30 cellular contexts compared by ENCODE assay signal in the genomic region with DNA sequence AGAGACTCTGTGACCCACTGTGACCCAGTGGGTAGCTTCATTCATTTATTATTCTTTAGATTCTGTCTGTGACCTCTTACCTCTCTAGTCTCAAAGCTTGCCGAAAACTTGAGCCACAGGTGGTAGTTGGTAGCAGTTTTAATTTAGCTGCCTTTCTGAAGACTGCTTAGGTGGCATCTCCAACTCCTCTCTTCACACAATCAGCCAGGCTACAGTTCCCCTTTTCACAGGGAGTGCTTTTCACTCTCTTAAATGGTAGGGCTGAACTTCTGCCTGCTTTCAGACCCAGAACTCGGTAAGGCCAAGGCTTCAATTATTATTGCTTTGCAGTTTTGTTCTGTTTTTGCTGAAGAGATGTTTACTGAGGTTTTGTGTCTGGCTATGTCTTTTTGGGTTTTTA.
"Had no signal": no experiment of that assay in that cellular context is flagged by ENCODE, and none has a peak within 500 bp of the region (broad histone marks: within the 10 kb centered on the region; RNA-seq: fewer than 3 reads in every experiment).

No MANE protein-coding gene starts in this region.

- H3K4me3 Mint-ChIP-seq: activated B cell treated with CpG ODN at 0.5 μM for 24 hours; activated CD4-positive, alpha-beta memory T cell treated with anti-CD3 and anti-CD28 coated beads, Interleukin-2, amount 10 ng/mL, durations not matched to agents 7 days and 5 days; activated CD8-positive, alpha-beta memory T cell treated with anti-CD3 and anti-CD28 coated beads, Interleukin-2, amount 10 ng/mL, durations not matched to agents 7 days and 5 days; activated naive CD4-positive, alpha-beta T cell treated with anti-CD3 and anti-CD28 coated beads, Interleukin-2, amount 10 ng/mL, durations not matched to agents 7 days and 5 days; activated naive CD8-positive, alpha-beta T cell; activated naive CD8-positive, alpha-beta T cell treated with anti-CD3 and anti-CD28 coated beads, Interleukin-2, amount 50 U/mL, for 24 hours; brain had no signal

- H3K4me2 ChIP-seq: PC-9 had no signal

- H3K27me3 Mint-ChIP-seq: activated B cell treated with CpG ODN at 0.5 μM for 24 hours; activated CD4-positive, alpha-beta memory T cell treated with anti-CD3 and anti-CD28 coated beads, Interleukin-2, amount 10 ng/mL, durations not matched to agents 7 days and 5 days; activated CD8-positive, alpha-beta memory T cell treated with anti-CD3 and anti-CD28 coated beads, Interleukin-2, amount 10 ng/mL, durations not matched to agents 7 days and 5 days; activated naive CD4-positive, alpha-beta T cell treated with anti-CD3 and anti-CD28 coated beads, Interleukin-2, amount 10 ng/mL, durations not matched to agents 7 days and 5 days; activated naive CD8-positive, alpha-beta T cell; activated naive CD8-positive, alpha-beta T cell treated with anti-CD3 and anti-CD28 coated beads, Interleukin-2, amount 50 U/mL, for 24 hours had no signal

- DNase-seq: activated B cell treated with CpG ODN at 0.5 μM for 24 hours; activated CD4-positive, alpha-beta memory T cell treated with anti-CD3 and anti-CD28 coated beads, Interleukin-2, amount 10 ng/mL, durations not matched to agents 7 days and 5 days; activated CD4-positive, alpha-beta T cell treated with anti-CD3 and anti-CD28 coated beads for 48 hours; activated CD4-positive, CD25-positive, alpha-beta regulatory T cell treated with anti-CD3 and anti-CD28 coated beads, Interleukin-2, amount 50 U/mL, for 72 hours; activated CD8-positive, alpha-beta memory T cell treated with anti-CD3 and anti-CD28 coated beads for 24 hours; activated CD8-positive, alpha-beta memory T cell treated with anti-CD3 and anti-CD28 coated beads, Interleukin-2, amount 10 ng/mL, durations not matched to agents 7 days and 5 days; activated CD8-positive, alpha-beta memory T cell treated with anti-CD3 and anti-CD28 coated beads, Interleukin-2, amount 50 U/mL, for 48 hours; activated effector memory CD4-positive, alpha-beta T cell treated with Interleukin-2 at 50 U/mL for 16 hours; activated naive CD4-positive, alpha-beta T cell treated with anti-CD3 and anti-CD28 coated beads, Interleukin-2, amount 10 ng/mL, durations not matched to agents 7 days and 5 days; activated naive CD8-positive, alpha-beta T cell treated with anti-CD3 and anti-CD28 coated beads, Interleukin-2, amount 50 U/mL, for 24 hours; activated T-cell treated with anti-CD3 and anti-CD28 coated beads, Interleukin-2, amount 50 U/mL, for 48 hours; anterior cingulate cortex; caudate nucleus; Karpas-422; MG63; NCI-H1105; NCI-H1417 treated with DMSO at 0.1 percent for 48 hours; NCI-H187 treated with DMSO at 0.1 percent for 48 hours; NCI-H2081; NCI-H2171 treated with DMSO at 0.1 percent for 48 hours; NCI-H2227 treated with DMSO at 0.1 percent for 48 hours; NCI-H446; NCI-H524; NCI-H69; NCI-H82; PC-9; Right ventricle myocardium superior had no signal

- H3K36me3 ChIP-seq: MG63 had no signal

- H3K27ac Mint-ChIP-seq: activated B cell treated with CpG ODN at 0.5 μM for 24 hours; activated CD4-positive, alpha-beta memory T cell treated with anti-CD3 and anti-CD28 coated beads, Interleukin-2, amount 10 ng/mL, durations not matched to agents 7 days and 5 days; activated CD8-positive, alpha-beta memory T cell treated with anti-CD3 and anti-CD28 coated beads, Interleukin-2, amount 10 ng/mL, durations not matched to agents 7 days and 5 days; activated naive CD4-positive, alpha-beta T cell treated with anti-CD3 and anti-CD28 coated beads, Interleukin-2, amount 10 ng/mL, durations not matched to agents 7 days and 5 days; activated naive CD8-positive, alpha-beta T cell; activated naive CD8-positive, alpha-beta T cell treated with anti-CD3 and anti-CD28 coated beads, Interleukin-2, amount 50 U/mL, for 24 hours; brain had no signal

- H3K4me1 Mint-ChIP-seq: activated B cell treated with CpG ODN at 0.5 μM for 24 hours; activated CD4-positive, alpha-beta memory T cell treated with anti-CD3 and anti-CD28 coated beads, Interleukin-2, amount 10 ng/mL, durations not matched to agents 7 days and 5 days; activated CD8-positive, alpha-beta memory T cell treated with anti-CD3 and anti-CD28 coated beads, Interleukin-2, amount 10 ng/mL, durations not matched to agents 7 days and 5 days; activated naive CD4-positive, alpha-beta T cell treated with anti-CD3 and anti-CD28 coated beads, Interleukin-2, amount 10 ng/mL, durations not matched to agents 7 days and 5 days; activated naive CD8-positive, alpha-beta T cell treated with anti-CD3 and anti-CD28 coated beads, Interleukin-2, amount 50 U/mL, for 24 hours; brain had no signal

- H3K9me3 Mint-ChIP-seq: activated B cell treated with CpG ODN at 0.5 μM for 24 hours; activated CD4-positive, alpha-beta memory T cell treated with anti-CD3 and anti-CD28 coated beads, Interleukin-2, amount 10 ng/mL, durations not matched to agents 7 days and 5 days; activated naive CD4-positive, alpha-beta T cell treated with anti-CD3 and anti-CD28 coated beads, Interleukin-2, amount 10 ng/mL, durations not matched to agents 7 days and 5 days; activated naive CD8-positive, alpha-beta T cell treated with anti-CD3 and anti-CD28 coated beads, Interleukin-2, amount 50 U/mL, for 24 hours; brain had no signal

- H3K36me3 Mint-ChIP-seq: activated CD8-positive, alpha-beta memory T cell treated with anti-CD3 and anti-CD28 coated beads, Interleukin-2, amount 10 ng/mL, durations not matched to agents 7 days and 5 days; activated naive CD4-positive, alpha-beta T cell treated with anti-CD3 and anti-CD28 coated beads, Interleukin-2, amount 10 ng/mL, durations not matched to agents 7 days and 5 days; activated naive CD8-positive, alpha-beta T cell; brain had no signal

- H2AFZ ChIP-seq: PC-9 had no signal

- H3K9me3 ChIP-seq: MG63 had no signal

- H3K4me3 ChIP-seq: MG63, PC-9 had no signal

- H3K27ac ChIP-seq: PC-9, VCaP had no signal

- ATAC-seq: activated CD8-positive, alpha-beta memory T cell treated with anti-CD3 and anti-CD28 coated beads, Interleukin-2, amount 10 ng/mL, durations not matched to agents 7 days and 5 days; activated naive CD8-positive, alpha-beta T cell treated with anti-CD3 and anti-CD28 coated beads, Interleukin-2, amount 50 U/mL, for 24 hours had no signal
